ENCODE assay signal across 34 cellular contexts in the genomic region with DNA sequence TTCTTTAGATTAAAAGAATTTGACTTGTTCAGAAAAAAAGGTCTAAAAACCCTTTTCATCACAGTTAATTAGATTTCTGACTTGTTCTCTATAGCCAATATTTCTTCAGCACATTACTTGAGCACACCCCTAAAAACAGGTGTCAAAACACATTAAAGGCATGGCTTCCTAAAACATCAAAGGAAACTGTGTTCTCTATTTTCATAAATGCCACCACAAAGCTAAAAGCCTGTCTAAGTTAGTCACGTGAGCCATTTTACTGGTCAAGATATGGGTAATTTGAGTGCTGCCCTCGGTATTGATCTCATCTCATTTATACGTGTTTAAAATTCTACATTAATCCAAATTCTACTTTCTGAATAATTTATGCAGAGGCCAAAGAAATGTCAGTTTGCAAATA.
"Had no signal": no experiment of that assay in that cellular context is flagged by ENCODE, and none has a peak within 500 bp of the region (broad histone marks: within the 10 kb centered on the region; RNA-seq: fewer than 3 reads in every experiment).

No MANE protein-coding gene starts in this region.

- H3K27me3 ChIP-seq: adrenal gland, body of pancreas, brain microvascular endothelial cell, breast epithelium had no signal

- DNase-seq: activated B cell treated with CpG ODN at 0.5 μM for 24 hours; activated CD4-positive, alpha-beta memory T cell treated with anti-CD3 and anti-CD28 coated beads for 36 hours; activated CD4-positive, alpha-beta T cell treated with anti-CD3 and anti-CD28 coated beads for 4 hours; activated CD4-positive, alpha-beta T cell treated with anti-CD3 and anti-CD28 coated beads, Interleukin-2, amount 10 ng/mL, durations not matched to agents 24 days and 14 days; activated CD4-positive, alpha-beta T cell treated with anti-CD3 and anti-CD28 coated beads, Interleukin-2, amount 50 U/mL, for 1 hour; activated CD4-positive, alpha-beta T cell treated with anti-CD3 and anti-CD28 coated beads, Interleukin-2, amount 50 U/mL, for 4 hours; activated CD4-positive, CD25-positive, alpha-beta regulatory T cell treated with anti-CD3 and anti-CD28 coated beads, Interleukin-2, amount 50 U/mL, for 72 hours; activated CD8-positive, alpha-beta memory T cell treated with anti-CD3 and anti-CD28 coated beads, Interleukin-2, amount 50 U/mL, for 4 hours; activated CD8-positive, alpha-beta T cell treated with anti-CD3 and anti-CD28 coated beads for 36 hours; activated effector memory CD4-positive, alpha-beta T cell treated with anti-CD3 and anti-CD28 coated beads, Interleukin-2, amount 50 U/mL, for 16 hours; activated gamma-delta T cell treated with Interleukin-2 at 50 U/mL for 16 hours; activated naive CD4-positive, alpha-beta T cell; activated naive CD4-positive, alpha-beta T cell treated with anti-CD3 and anti-CD28 coated beads for 36 hours; activated naive CD4-positive, alpha-beta T cell treated with anti-CD3 and anti-CD28 coated beads, Interleukin-2, amount 50 U/mL, for 16 hours; activated naive CD8-positive, alpha-beta T cell treated with anti-CD3 and anti-CD28 coated beads for 36 hours; activated T-cell treated with anti-CD3 and anti-CD28 coated beads for 4 hours; activated T-cell treated with anti-CD3 and anti-CD28 coated beads, Interleukin-2, amount 50 U/mL, for 1 hour; activated T-cell treated with anti-CD3 and anti-CD28 coated beads, Interleukin-2, amount 50 U/mL, for 4 hours; activated T-cell treated with anti-CD3 and anti-CD28 coated beads, Interleukin-2, amount 50 U/mL, for 72 hours; adrenal gland; amniotic stem cell; aorta; body of pancreas; brain microvascular endothelial cell; central memory CD4-positive, alpha-beta T cell; T-helper 2 cell; T-helper 9 cell had no signal

- H3K4me1 ChIP-seq: adrenal gland, body of pancreas, breast epithelium had no signal

- ATAC-seq: activated CD8-positive, alpha-beta T cell treated with anti-CD3 and anti-CD28 coated beads for 36 hours; activated naive CD4-positive, alpha-beta T cell treated with anti-CD3 and anti-CD28 coated beads, Interleukin-2, amount 50 U/mL, for 72 hours; activated T-cell treated with anti-CD3 and anti-CD28 coated beads, Interleukin-2, amount 50 U/mL, for 4 hours; activated T-cell treated with anti-CD3 and anti-CD28 coated beads, Interleukin-2, amount 50 U/mL, for 72 hours; activated T-helper 17 cell treated with anti-CD3 and anti-CD28 coated beads, Interleukin-2, amount 50 U/mL, for 72 hours; body of pancreas had no signal

- H3K4me3 ChIP-seq: adrenal gland, body of pancreas, breast epithelium had no signal

- H3K36me3 ChIP-seq: adrenal gland, brain microvascular endothelial cell, breast epithelium had no signal

- FAIRE-seq: astrocyte, colon, TTC549 had no signal

- H3K9me3 ChIP-seq: adrenal gland, body of pancreas, breast epithelium had no signal

- H3K27ac ChIP-seq: adrenal gland, body of pancreas, brain microvascular endothelial cell, breast epithelium, VCaP had no signal
